ENCODE assay signal across 16 cellular contexts in genomic region chr1:99956755-99957154, GRCh38.
DNase-seq lines count a peak whose midpoint lies in the region; ATAC-seq and TF ChIP-seq lines count a peak whose summit lies in the region.
"Had no signal": no experiment of that assay in that cellular context is flagged by ENCODE, and none has a peak within 500 bp of the region (broad histone marks: within the 10 kb centered on the region; RNA-seq: fewer than 3 reads in every experiment).

No MANE protein-coding gene starts in this region.

- DNase-seq in GM03348 (ENCODE audit: low spot score): peak; percentile 73
- DNase-seq in brain microvascular endothelial cell: peak; percentile 28
- peak; percentile 43 to 62 for DNase-seq in foreskin fibroblast
- peak; percentile 69 for DNase-seq in retinal pigment epithelial cell (ENCODE audit: low read depth)
- no peak for DNase-seq in activated gamma-delta T cell (lab: John Stamatoyannopoulos, UW)
- DNase-seq in NCI-H2196 (lab: John Stamatoyannopoulos, UW; ENCODE audit: unreplicated experiment): no peak
- DNase-seq in DMS79 (lab: John Stamatoyannopoulos, UW): no peak
- DNase-seq: activated B cell treated with CpG ODN at 0.5 μM for 24 hours; activated CD8-positive, alpha-beta memory T cell treated with anti-CD3 and anti-CD28 coated beads, Interleukin-2, amount 50 U/mL, for 4 hours; CD8-positive, alpha-beta memory T cell; dorsolateral prefrontal cortex; NCI-H1092; NCI-H345; spleen; SW 1271 had no signal

- no peak for ATAC-seq in HG03196 (IDR thresholded peaks at IDR 0.05; ENCODE audit: unreplicated experiment)

- H3K4me3 ChIP-seq in brain microvascular endothelial cell (ENCODE audit: low read depth, low read length): no peak overlapping the region
- H3K4me3 ChIP-seq in foreskin fibroblast (ENCODE audit: low read depth in 1 of 2, low read length in 2 of 2): no peak overlapping the region
- H3K4me3 ChIP-seq in retinal pigment epithelial cell (ENCODE audit: low read length): no peak overlapping the region
- H3K4me3 ChIP-seq: dorsolateral prefrontal cortex, spleen had no signal

- no peaks in the 10 kb centered on the region for H3K36me3 ChIP-seq in brain microvascular endothelial cell (replicated peaks)
- H3K36me3 ChIP-seq: spleen had no signal

- H3K27ac ChIP-seq in brain microvascular endothelial cell: peak overlapping the region; percentile 14
- H3K27ac ChIP-seq: dorsolateral prefrontal cortex, spleen had no signal

- no peaks in the 10 kb centered on the region for H3K27me3 ChIP-seq in brain microvascular endothelial cell (replicated peaks)
- H3K27me3 ChIP-seq: dorsolateral prefrontal cortex, spleen had no signal

- TF ChIP-seq CTCF in brain microvascular endothelial cell (IDR thresholded peaks at IDR 0.05; ENCODE audit: low read depth, low read length, missing control alignments) (no peak), foreskin fibroblast (IDR thresholded peaks at IDR 0.05; ENCODE audit: low read depth, low read length) (peak; percentile 15), retinal pigment epithelial cell (conservative IDR thresholded peaks at IDR 0.05; ENCODE audit: low read depth, low read length) (peak; percentile 34)

- in situ Hi-C loops in brain microvascular endothelial cell (cut with HindIII; ENCODE audit: low pct_ligation_motif_present, low sequenced_read_pairs): no loop called here

Comparison
In these comparisons a context has a peak if more than half of its experiments do, and no peak if none do; other contexts are left out.
1. DNase-seq: peak in GM03348 (single experiment), brain microvascular endothelial cell (single experiment), foreskin fibroblast (2 of 2) and retinal pigment epithelial cell (single experiment); none in activated gamma-delta T cell (single experiment), NCI-H2196 (single experiment) and DMS79 (single experiment).